ENCODE assay signal across 11 cellular contexts in the genomic region with DNA sequence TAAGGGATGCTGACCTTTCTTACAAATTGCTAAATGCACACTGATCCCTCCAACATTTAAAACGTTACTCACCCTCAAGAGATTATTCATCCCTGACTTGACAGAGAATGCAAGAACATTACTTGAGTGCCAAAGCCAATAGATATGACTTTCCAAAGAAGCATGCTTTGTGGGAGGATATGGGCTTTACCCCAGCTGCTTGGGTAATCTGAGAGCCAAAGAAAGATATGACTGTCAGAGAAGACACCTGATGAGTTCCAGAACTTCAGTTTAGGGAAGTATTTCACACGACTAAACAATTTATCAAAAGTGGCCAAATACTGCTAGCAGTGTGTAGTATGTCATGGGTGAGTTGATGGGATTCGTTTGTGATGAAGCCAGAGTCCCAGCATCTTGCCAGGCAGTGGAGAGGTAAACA. TPM values are rescaled to one million over a fixed set of nuclear protein-coding genes. Genes with fewer than 3 reads are reported as not detected.
DNase-seq lines count a peak whose midpoint lies in the region; ATAC-seq and TF ChIP-seq lines count a peak whose summit lies in the region.
"Had no signal": no experiment of that assay in that cellular context is flagged by ENCODE, and none has a peak within 500 bp of the region (broad histone marks: within the 10 kb centered on the region; RNA-seq: fewer than 3 reads in every experiment).

No MANE protein-coding gene starts in this region.

- no peak overlapping the region for H2AFZ ChIP-seq in IMR-90 (replicated peaks; ENCODE audit: low read length, poor library complexity)

- H3K18ac ChIP-seq in IMR-90 (ENCODE audit: low read depth, low read length), result no peak overlapping the region; the same call in 1 of the 2 replicates

- H3K4me1 ChIP-seq in IMR-90 (ENCODE audit: control insufficient read depth, insufficient read depth, low read length), result peaks cover 2% of the 10 kb centered on the region; the same call in 1 of the 2 replicates

- POLR2A ChIA-PET in IMR-90 (lab: Charles Lee; ENCODE audit: unreplicated experiment), result no interaction called here

- TF ChIP-seq CTCF in IMR-90 (conservative IDR thresholded peaks at IDR 0.05; ENCODE audit: low read depth, low read length), result no peak

- no peaks in the 10 kb centered on the region for H4K20me1 ChIP-seq in IMR-90 (ENCODE audit: insufficient read depth, low read length)

- no peak overlapping the region for H3K27ac ChIP-seq in IMR-90 (ENCODE audit: insufficient read depth, low read length)
- H3K27ac ChIP-seq: KMS-11 had no signal

- H2BK5ac ChIP-seq in IMR-90 (ENCODE audit: low read depth, low read length, poor library complexity, severe bottlenecking), result no peak overlapping the region

- H3K79me1 ChIP-seq in IMR-90 (ENCODE audit: low read depth in 1 of 2, low read length in 2 of 2), result no peaks in the 10 kb centered on the region

- peak; percentile 74 for DNase-seq in AG20443 (ENCODE audit: low spot score)
- peak; percentile 87 for DNase-seq in IMR-90
- peak; percentile 78 for DNase-seq in dedifferentiated amniotic fluid mesenchymal stem cell (ENCODE audit: extremely low spot score)
- peak; percentile 57 for DNase-seq in myocyte (ENCODE audit: low read depth)
- DNase-seq in SW480 (ENCODE audit: low spot score), result no peak
- DNase-seq in cortex of kidney (lab: John Stamatoyannopoulos, UW), result no peak
- no peak for DNase-seq in 8988T
- DNase-seq in GOT3 (lab: John Stamatoyannopoulos, UW), result no peak
- DNase-seq: activated CD8-positive, alpha-beta T cell treated with anti-CD3 and anti-CD28 coated beads, Interleukin-2, amount 10 ng/mL, durations not matched to agents 7 days and 5 days; NCI-H446 had no signal

- H4K91ac ChIP-seq in IMR-90 (ENCODE audit: insufficient read depth, low read depth, low read length), result no peak overlapping the region

- TF ChIP-seq POLR2A in IMR-90 (IDR thresholded peaks at IDR 0.05; ENCODE audit: low read depth, low read length), result no peak

- H3K4ac ChIP-seq in IMR-90 (ENCODE audit: low read depth, low read length), result 0 out of 2 replicates have a peak overlapping the region, but pooled peaks have one; percentile 7

- in situ Hi-C loops in IMR-90 (cut with MboI; ENCODE audit: low sequenced_read_pairs), result no loop called here

- no peak for TF ChIP-seq RAD21 in IMR-90 (IDR thresholded peaks at IDR 0.05; ENCODE audit: low read length)

- peak overlapping the region; percentile 25; the same call in 1 of the 2 replicates for H3K4me2 ChIP-seq in IMR-90 (ENCODE audit: low read depth, low read length)
- H3K4me2 ChIP-seq: KMS-11 had no signal

- dilution Hi-C loops in IMR-90 (cut with HindIII; ENCODE audit: low sequenced_read_pairs, unreplicated experiment), result no loop called here

- intact Hi-C loops in IMR-90 (cut with micrococcal nuclease), result loop anchor here (5.0 to 10.0 kb wide), 2 partner anchors 224 to 261 kb away; no protein-coding TSS in a partner anchor

- H2BK120ac ChIP-seq in IMR-90 (ENCODE audit: low read depth, low read length), result no peak overlapping the region

- WGBS in IMR-90 (ENCODE audit: extremely low coverage in 2 of 2, insufficient read length in 1 of 2), 2 experiments, result no CpG with 5 or more reads among the region's 3 CpGs

- peak; percentile 75 for ATAC-seq in IMR-90 (ENCODE audit: low read depth)
- ATAC-seq: activated CD8-positive, alpha-beta T cell treated with anti-CD3 and anti-CD28 coated beads, Interleukin-2, amount 10 ng/mL, durations not matched to agents 7 days and 5 days had no signal

- no peak overlapping the region for H2BK15ac ChIP-seq in IMR-90 (ENCODE audit: low read depth, low read length)

- no peak overlapping the region for H4K5ac ChIP-seq in IMR-90 (ENCODE audit: low read depth, low read length)

- H4K8ac ChIP-seq in IMR-90 (ENCODE audit: low read depth in 2 of 2, low read length in 2 of 2), result no peak overlapping the region

- H3K9me1 ChIP-seq in IMR-90 (ENCODE audit: insufficient read depth, low read length), result no peaks in the 10 kb centered on the region

- H2BK20ac ChIP-seq in IMR-90 (ENCODE audit: low read depth, low read length), result no peak overlapping the region

- no peaks in the 10 kb centered on the region for H3K9me3 ChIP-seq in IMR-90 (ENCODE audit: control insufficient read depth, insufficient read depth, low read length)

- H3K36me3 ChIP-seq in IMR-90 (ENCODE audit: control insufficient read depth, insufficient read depth, low read length), result no peaks in the 10 kb centered on the region

- H3K27me3 ChIP-seq in IMR-90 (ENCODE audit: control insufficient read depth, insufficient read depth, low read length), result peaks cover 6% of the 10 kb centered on the region

- no peak overlapping the region for H2AK5ac ChIP-seq in IMR-90 (ENCODE audit: low read depth, low read length)

- no peak overlapping the region for H3K4me3 ChIP-seq in IMR-90 (ENCODE audit: insufficient read depth, low read depth, low read length)

- H3K23ac ChIP-seq in IMR-90 (ENCODE audit: low read depth, low read length), result no peak overlapping the region

- no TSS peak for BruUV-seq in IMR-90 (replicated peaks; lab: Mats Ljungman, UMichigan)

- H2AK9ac ChIP-seq in IMR-90 (replicated peaks; ENCODE audit: low read depth, low read length, poor library complexity), result no peak overlapping the region

- H3K14ac ChIP-seq in IMR-90 (replicated peaks; ENCODE audit: low read depth, low read length), result no peak overlapping the region

- H3K56ac ChIP-seq in IMR-90 (ENCODE audit: extremely low read depth, insufficient read depth, low read length), result no peak overlapping the region

- CTCF ChIA-PET in IMR-90 (lab: Yijun Ruan, JAX), result no interaction called here

- no peak overlapping the region for H3K9ac ChIP-seq in IMR-90 (ENCODE audit: low read depth, low read length)
- H3K9ac ChIP-seq: KMS-11 had no signal

TF ChIP-seq in IMR-90, 13 proteins besides CTCF, POLR2A, EP300 and RAD21:
- TF ChIP-seq RCOR1 (IDR thresholded peaks at IDR 0.05; ENCODE audit: insufficient replicate concordance, low read length), result no peak
- TF ChIP-seq, protein P1, sequence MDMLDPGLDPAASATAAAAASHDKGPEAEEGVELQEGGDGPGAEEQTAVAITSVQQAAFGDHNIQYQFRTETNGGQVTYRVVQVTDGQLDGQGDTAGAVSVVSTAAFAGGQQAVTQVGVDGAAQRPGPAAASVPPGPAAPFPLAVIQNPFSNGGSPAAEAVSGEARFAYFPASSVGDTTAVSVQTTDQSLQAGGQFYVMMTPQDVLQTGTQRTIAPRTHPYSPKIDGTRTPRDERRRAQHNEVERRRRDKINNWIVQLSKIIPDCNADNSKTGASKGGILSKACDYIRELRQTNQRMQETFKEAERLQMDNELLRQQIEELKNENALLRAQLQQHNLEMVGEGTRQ (IDR thresholded peaks at IDR 0.05; ENCODE audit: low read depth, low read length), result no peak
- 0 out of 2 replicates have a peak, but pooled peaks have one; percentile 8 for TF ChIP-seq BHLHE40 (IDR thresholded peaks at IDR 0.05; ENCODE audit: low read depth, low read length)
- TF ChIP-seq CEBPB (IDR thresholded peaks at IDR 0.05; ENCODE audit: low read depth, low read length), result peak; percentile 77
- no peak for TF ChIP-seq MAZ (IDR thresholded peaks at IDR 0.05; ENCODE audit: borderline replicate concordance, low read depth, low read length)
- TF ChIP-seq NFE2L2 (IDR thresholded peaks at IDR 0.05; ENCODE audit: low read depth, low read length), result no peak
- no peak for TF ChIP-seq CHD1 (IDR thresholded peaks at IDR 0.05; ENCODE audit: low read depth, low read length)
- no peak for TF ChIP-seq SMC3 (IDR thresholded peaks at IDR 0.05; ENCODE audit: low read depth, low read length)
- TF ChIP-seq MXI1 (IDR thresholded peaks at IDR 0.05; ENCODE audit: borderline replicate concordance, low read depth, low read length), result no peak
- TF ChIP-seq, protein P2, sequence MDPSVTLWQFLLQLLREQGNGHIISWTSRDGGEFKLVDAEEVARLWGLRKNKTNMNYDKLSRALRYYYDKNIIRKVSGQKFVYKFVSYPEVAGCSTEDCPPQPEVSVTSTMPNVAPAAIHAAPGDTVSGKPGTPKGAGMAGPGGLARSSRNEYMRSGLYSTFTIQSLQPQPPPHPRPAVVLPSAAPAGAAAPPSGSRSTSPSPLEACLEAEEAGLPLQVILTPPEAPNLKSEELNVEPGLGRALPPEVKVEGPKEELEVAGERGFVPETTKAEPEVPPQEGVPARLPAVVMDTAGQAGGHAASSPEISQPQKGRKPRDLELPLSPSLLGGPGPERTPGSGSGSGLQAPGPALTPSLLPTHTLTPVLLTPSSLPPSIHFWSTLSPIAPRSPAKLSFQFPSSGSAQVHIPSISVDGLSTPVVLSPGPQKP (IDR thresholded peaks at IDR 0.05; ENCODE audit: borderline replicate concordance, low read depth, low read length), result no peak
- no peak for TF ChIP-seq FOS (IDR thresholded peaks at IDR 0.05; ENCODE audit: low read depth, low read length)
- no peak for TF ChIP-seq RFX5 (IDR thresholded peaks at IDR 0.05; ENCODE audit: low read depth, low read length)
- TF ChIP-seq MAFK (IDR thresholded peaks at IDR 0.05; ENCODE audit: low read depth, low read length), result peak; percentile 8; the same call in 1 of the 2 replicates

RNA-seq across cellular contexts. Expression of a gene that starts 7.4 kb away (rescaled TPM):
- 18.8 and 48.6 TPM in 2 replicates for total RNA-seq in IMR-90 (2012; rRNA removed)
- 23.9 and 29.4 TPM in 2 replicates for polyA plus RNA-seq in IMR-90 (2012; rRNA removed)
- 1.5 and 4.1 TPM in 2 replicates for polyA plus RNA-seq in IMR-90 (2012; cell fraction: cytosol; rRNA removed)
- 3.0 and 23.3 TPM in 2 replicates for polyA plus RNA-seq in IMR-90 (2012; cell fraction: nucleus; rRNA removed; ENCODE audit: low replicate concordance)
- 12.2 and 13.6 TPM in 2 replicates for total RNA-seq in myocyte
- polyA plus RNA-seq in myocyte (2012), result 7.0 TPM

Comparison
In these comparisons a context has a peak if more than half of its experiments do, and no peak if none do; other contexts are left out.
1. DNase-seq: peak in AG20443 (single experiment), IMR-90 (single experiment), dedifferentiated amniotic fluid mesenchymal stem cell (single experiment) and myocyte (single experiment); none in SW480 (single experiment), cortex of kidney (single experiment), 8988T (single experiment) and GOT3 (single experiment).